Comparison of ENCODE assay signal across 1 cellular context in the genomic region with DNA sequence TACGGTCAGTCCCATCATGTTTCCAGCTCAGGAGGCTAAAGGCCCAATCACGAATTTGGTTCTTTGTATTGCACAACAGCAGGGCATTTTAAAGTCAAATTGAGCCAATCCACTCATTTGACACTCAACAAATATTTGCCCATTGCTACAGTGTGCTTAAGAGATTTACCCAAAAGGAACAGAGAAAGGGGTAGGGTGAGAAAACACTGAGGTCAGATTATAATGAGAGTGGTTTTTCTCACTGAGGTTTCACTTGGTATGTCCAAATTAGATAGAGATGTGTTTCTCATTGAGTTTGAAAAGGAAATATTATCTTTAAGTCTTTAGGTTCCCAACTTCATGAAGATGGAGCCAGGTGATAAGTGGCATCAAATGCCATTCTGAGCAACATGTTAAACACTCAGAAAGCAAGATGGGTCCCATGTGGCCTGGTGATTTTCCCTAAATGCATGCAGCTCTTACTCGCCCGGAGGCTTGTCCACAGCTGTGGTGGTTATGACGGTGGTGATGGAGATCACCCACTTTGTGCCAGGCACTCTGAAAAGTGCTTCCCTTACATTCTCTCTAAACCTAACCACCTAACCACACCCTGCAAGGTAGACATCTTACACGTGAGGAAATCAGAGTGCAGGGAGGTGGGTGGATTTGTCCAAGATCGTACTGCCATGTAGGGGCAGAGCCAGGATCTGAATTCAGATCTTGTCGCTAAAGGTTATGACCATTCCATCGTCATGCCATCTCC.
TF ChIP-seq lines count a peak whose summit lies in the region.

No MANE protein-coding gene starts in this region.

TF ChIP-seq in HepG2, 621 proteins besides CTCF, POLR2A, EP300 and RAD21 (continued from another document and continues in another):
- TF ChIP-seq, protein P1, sequence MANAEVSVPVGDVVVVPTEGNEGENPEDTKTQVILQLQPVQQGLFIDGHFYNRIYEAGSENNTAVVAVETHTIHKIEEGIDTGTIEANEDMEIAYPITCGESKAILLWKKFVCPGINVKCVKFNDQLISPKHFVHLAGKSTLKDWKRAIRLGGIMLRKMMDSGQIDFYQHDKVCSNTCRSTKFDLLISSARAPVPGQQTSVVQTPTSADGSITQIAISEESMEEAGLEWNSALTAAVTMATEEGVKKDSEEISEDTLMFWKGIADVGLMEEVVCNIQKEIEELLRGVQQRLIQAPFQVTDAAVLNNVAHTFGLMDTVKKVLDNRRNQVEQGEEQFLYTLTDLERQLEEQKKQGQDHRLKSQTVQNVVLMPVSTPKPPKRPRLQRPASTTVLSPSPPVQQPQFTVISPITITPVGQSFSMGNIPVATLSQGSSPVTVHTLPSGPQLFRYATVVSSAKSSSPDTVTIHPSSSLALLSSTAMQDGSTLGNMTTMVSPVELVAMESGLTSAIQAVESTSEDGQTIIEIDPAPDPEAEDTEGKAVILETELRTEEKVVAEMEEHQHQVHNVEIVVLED (CRISPR knock-in tag; IDR thresholded peaks at IDR 0.05; ENCODE audit: borderline replicate concordance) = no peak; the same call in 1 of the 2 replicates
- peak; percentile 89 for TF ChIP-seq BCL6 (CRISPR knock-in tag; IDR thresholded peaks at IDR 0.05)
- TF ChIP-seq ZKSCAN8 (CRISPR knock-in tag; IDR thresholded peaks at IDR 0.05; ENCODE audit: borderline replicate concordance) = 0 out of 2 replicates have a peak, but pooled peaks have one; percentile 42
- TF ChIP-seq KLF16 (CRISPR knock-in tag; IDR thresholded peaks at IDR 0.05) = peak in 1 of 2 experiments; percentile 64; a peak in 1 of 4 replicates
- TF ChIP-seq SOX6 (IDR thresholded peaks at IDR 0.05) = no peak
- peak; percentile 92 for TF ChIP-seq SOX6 (CRISPR knock-in tag; IDR thresholded peaks at IDR 0.05)
- peak; percentile 86 for TF ChIP-seq RARA (CRISPR knock-in tag; IDR thresholded peaks at IDR 0.05)
- TF ChIP-seq ZNF44 (CRISPR knock-in tag; IDR thresholded peaks at IDR 0.05) = 0 out of 2 replicates have a peak, but pooled peaks have one; percentile 44
- TF ChIP-seq ZNF124 (CRISPR knock-in tag; IDR thresholded peaks at IDR 0.05) = peak; percentile 77; the same call in 1 of the 2 replicates
- TF ChIP-seq, protein P2, sequence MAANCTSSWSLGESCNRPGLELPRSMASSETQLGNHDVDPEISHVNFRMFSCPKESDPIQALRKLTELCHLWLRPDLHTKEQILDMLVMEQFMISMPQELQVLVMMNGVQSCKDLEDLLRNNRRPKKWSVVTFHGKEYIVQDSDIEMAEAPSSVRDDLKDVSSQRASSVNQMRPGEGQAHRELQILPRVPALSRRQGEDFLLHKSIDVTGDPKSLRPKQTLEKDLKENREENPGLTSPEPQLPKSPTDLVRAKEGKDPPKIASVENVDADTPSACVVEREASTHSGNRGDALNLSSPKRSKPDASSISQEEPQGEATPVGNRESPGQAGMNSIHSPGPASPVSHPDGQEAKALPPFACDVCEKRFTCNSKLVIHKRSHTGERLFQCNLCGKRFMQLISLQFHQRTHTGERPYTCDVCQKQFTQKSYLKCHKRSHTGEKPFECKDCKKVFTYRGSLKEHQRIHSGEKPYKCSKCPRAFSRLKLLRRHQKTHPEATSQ (CRISPR knock-in tag; IDR thresholded peaks at IDR 0.05; ENCODE audit: borderline replicate concordance) = 0 out of 2 replicates have a peak, but pooled peaks have one; percentile 29
- TF ChIP-seq POLR2G (IDR thresholded peaks at IDR 0.05; ENCODE audit: low read depth, low read length) = peak; percentile 16; the same call in 1 of the 2 replicates
- TF ChIP-seq, protein P3, sequence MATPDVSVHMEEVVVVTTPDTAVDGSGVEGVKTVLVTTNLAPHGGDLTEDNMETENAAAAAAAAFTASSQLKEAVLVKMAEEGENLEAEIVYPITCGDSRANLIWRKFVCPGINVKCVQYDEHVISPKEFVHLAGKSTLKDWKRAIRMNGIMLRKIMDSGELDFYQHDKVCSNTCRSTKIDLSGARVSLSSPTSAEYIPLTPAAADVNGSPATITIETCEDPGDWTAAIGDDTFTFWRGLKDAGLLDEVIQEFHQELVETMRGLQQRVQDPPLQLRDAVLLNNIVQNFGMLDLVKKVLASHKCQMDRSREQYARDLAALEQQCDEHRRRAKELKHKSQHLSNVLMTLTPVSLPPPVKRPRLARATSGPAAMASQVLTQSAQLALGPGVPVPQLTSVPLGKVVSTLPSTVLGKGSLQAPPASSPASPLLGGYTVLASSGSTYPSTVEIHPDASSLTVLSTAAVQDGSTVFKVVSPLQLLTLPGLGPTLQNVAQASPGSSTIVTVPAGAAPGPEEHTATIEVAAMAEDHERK (CRISPR knock-in tag; IDR thresholded peaks at IDR 0.05; ENCODE audit: low read depth) = no peak
- TF ChIP-seq, protein P4, sequence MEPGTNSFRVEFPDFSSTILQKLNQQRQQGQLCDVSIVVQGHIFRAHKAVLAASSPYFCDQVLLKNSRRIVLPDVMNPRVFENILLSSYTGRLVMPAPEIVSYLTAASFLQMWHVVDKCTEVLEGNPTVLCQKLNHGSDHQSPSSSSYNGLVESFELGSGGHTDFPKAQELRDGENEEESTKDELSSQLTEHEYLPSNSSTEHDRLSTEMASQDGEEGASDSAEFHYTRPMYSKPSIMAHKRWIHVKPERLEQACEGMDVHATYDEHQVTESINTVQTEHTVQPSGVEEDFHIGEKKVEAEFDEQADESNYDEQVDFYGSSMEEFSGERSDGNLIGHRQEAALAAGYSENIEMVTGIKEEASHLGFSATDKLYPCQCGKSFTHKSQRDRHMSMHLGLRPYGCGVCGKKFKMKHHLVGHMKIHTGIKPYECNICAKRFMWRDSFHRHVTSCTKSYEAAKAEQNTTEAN (CRISPR knock-in tag; conservative IDR thresholded peaks at IDR 0.05) = no peak
- no peak for TF ChIP-seq MAFF (IDR thresholded peaks at IDR 0.05; ENCODE audit: low read depth, low read length)
- TF ChIP-seq, protein P5, sequence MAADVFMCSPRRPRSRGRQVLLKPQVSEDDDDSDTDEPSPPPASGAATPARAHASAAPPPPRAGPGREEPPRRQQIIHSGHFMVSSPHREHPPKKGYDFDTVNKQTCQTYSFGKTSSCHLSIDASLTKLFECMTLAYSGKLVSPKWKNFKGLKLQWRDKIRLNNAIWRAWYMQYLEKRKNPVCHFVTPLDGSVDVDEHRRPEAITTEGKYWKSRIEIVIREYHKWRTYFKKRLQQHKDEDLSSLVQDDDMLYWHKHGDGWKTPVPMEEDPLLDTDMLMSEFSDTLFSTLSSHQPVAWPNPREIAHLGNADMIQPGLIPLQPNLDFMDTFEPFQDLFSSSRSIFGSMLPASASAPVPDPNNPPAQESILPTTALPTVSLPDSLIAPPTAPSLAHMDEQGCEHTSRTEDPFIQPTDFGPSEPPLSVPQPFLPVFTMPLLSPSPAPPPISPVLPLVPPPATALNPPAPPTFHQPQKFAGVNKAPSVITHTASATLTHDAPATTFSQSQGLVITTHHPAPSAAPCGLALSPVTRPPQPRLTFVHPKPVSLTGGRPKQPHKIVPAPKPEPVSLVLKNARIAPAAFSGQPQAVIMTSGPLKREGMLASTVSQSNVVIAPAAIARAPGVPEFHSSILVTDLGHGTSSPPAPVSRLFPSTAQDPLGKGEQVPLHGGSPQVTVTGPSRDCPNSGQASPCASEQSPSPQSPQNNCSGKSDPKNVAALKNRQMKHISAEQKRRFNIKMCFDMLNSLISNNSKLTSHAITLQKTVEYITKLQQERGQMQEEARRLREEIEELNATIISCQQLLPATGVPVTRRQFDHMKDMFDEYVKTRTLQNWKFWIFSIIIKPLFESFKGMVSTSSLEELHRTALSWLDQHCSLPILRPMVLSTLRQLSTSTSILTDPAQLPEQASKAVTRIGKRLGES (CRISPR knock-in tag; IDR thresholded peaks at IDR 0.05; ENCODE audit: borderline replicate concordance) = 0 out of 2 replicates have a peak, but pooled peaks have one; percentile 45
- TF ChIP-seq FOXJ3 (CRISPR knock-in tag; IDR thresholded peaks at IDR 0.05; ENCODE audit: borderline replicate concordance) = peak; percentile 89; the same call in 1 of the 2 replicates
- peak; percentile 64; the same call in 1 of the 2 replicates for TF ChIP-seq ZSCAN9 (CRISPR knock-in tag; IDR thresholded peaks at IDR 0.05; ENCODE audit: borderline replicate concordance)
- TF ChIP-seq KDM4B (CRISPR knock-in tag; IDR thresholded peaks at IDR 0.05) = 0 out of 2 replicates have a peak, but pooled peaks have one; percentile 43
- TF ChIP-seq ZSCAN31 (CRISPR knock-in tag; IDR thresholded peaks at IDR 0.05; ENCODE audit: low read depth) = peak; percentile 67; the same call in 1 of the 2 replicates
- 0 out of 2 replicates have a peak, but pooled peaks have one; percentile 16 for TF ChIP-seq FOXK1 (CRISPR knock-in tag; IDR thresholded peaks at IDR 0.05; ENCODE audit: borderline replicate concordance, low read depth)
- TF ChIP-seq, protein P6, sequence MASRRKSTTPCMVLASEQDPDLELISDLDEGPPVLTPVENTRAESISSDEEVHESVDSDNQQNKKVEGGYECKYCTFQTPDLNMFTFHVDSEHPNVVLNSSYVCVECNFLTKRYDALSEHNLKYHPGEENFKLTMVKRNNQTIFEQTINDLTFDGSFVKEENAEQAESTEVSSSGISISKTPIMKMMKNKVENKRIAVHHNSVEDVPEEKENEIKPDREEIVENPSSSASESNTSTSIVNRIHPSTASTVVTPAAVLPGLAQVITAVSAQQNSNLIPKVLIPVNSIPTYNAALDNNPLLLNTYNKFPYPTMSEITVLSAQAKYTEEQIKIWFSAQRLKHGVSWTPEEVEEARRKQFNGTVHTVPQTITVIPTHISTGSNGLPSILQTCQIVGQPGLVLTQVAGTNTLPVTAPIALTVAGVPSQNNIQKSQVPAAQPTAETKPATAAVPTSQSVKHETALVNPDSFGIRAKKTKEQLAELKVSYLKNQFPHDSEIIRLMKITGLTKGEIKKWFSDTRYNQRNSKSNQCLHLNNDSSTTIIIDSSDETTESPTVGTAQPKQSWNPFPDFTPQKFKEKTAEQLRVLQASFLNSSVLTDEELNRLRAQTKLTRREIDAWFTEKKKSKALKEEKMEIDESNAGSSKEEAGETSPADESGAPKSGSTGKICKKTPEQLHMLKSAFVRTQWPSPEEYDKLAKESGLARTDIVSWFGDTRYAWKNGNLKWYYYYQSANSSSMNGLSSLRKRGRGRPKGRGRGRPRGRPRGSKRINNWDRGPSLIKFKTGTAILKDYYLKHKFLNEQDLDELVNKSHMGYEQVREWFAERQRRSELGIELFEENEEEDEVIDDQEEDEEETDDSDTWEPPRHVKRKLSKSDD (CRISPR knock-in tag; IDR thresholded peaks at IDR 0.05; ENCODE audit: low read depth) = peak; percentile 30; the same call in 1 of the 2 replicates
- TF ChIP-seq, protein P7, sequence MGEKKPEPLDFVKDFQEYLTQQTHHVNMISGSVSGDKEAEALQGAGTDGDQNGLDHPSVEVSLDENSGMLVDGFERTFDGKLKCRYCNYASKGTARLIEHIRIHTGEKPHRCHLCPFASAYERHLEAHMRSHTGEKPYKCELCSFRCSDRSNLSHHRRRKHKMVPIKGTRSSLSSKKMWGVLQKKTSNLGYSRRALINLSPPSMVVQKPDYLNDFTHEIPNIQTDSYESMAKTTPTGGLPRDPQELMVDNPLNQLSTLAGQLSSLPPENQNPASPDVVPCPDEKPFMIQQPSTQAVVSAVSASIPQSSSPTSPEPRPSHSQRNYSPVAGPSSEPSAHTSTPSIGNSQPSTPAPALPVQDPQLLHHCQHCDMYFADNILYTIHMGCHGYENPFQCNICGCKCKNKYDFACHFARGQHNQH (CRISPR knock-in tag; IDR thresholded peaks at IDR 0.05) = peak; percentile 45; the same call in 1 of the 2 replicates
- TF ChIP-seq, protein P8, sequence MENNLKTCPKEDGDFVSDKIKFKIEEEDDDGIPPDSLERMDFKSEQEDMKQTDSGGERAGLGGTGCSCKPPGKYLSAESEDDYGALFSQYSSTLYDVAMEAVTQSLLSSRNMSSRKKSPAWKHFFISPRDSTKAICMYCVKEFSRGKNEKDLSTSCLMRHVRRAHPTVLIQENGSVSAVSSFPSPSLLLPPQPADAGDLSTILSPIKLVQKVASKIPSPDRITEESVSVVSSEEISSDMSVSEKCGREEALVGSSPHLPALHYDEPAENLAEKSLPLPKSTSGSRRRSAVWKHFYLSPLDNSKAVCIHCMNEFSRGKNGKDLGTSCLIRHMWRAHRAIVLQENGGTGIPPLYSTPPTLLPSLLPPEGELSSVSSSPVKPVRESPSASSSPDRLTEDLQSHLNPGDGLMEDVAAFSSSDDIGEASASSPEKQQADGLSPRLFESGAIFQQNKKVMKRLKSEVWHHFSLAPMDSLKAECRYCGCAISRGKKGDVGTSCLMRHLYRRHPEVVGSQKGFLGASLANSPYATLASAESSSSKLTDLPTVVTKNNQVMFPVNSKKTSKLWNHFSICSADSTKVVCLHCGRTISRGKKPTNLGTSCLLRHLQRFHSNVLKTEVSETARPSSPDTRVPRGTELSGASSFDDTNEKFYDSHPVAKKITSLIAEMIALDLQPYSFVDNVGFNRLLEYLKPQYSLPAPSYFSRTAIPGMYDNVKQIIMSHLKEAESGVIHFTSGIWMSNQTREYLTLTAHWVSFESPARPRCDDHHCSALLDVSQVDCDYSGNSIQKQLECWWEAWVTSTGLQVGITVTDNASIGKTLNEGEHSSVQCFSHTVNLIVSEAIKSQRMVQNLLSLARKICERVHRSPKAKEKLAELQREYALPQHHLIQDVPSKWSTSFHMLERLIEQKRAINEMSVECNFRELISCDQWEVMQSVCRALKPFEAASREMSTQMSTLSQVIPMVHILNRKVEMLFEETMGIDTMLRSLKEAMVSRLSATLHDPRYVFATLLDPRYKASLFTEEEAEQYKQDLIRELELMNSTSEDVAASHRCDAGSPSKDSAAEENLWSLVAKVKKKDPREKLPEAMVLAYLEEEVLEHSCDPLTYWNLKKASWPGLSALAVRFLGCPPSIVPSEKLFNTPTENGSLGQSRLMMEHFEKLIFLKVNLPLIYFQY (CRISPR knock-in tag; IDR thresholded peaks at IDR 0.05; ENCODE audit: borderline replicate concordance) = 0 out of 2 replicates have a peak, but pooled peaks have one; percentile 53
- TF ChIP-seq, protein P9, sequence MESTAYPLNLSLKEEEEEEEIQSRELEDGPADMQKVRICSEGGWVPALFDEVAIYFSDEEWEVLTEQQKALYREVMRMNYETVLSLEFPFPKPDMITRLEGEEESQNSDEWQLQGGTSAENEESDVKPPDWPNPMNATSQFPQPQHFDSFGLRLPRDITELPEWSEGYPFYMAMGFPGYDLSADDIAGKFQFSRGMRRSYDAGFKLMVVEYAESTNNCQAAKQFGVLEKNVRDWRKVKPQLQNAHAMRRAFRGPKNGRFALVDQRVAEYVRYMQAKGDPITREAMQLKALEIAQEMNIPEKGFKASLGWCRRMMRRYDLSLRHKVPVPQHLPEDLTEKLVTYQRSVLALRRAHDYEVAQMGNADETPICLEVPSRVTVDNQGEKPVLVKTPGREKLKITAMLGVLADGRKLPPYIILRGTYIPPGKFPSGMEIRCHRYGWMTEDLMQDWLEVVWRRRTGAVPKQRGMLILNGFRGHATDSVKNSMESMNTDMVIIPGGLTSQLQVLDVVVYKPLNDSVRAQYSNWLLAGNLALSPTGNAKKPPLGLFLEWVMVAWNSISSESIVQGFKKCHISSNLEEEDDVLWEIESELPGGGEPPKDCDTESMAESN (CRISPR knock-in tag; conservative IDR thresholded peaks at IDR 0.05) = 0 out of 2 replicates have a peak, but pooled peaks have one; percentile 21
- TF ChIP-seq, protein P10, sequence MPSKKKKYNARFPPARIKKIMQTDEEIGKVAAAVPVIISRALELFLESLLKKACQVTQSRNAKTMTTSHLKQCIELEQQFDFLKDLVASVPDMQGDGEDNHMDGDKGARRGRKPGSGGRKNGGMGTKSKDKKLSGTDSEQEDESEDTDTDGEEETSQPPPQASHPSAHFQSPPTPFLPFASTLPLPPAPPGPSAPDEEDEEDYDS (CRISPR knock-in tag; IDR thresholded peaks at IDR 0.05) = peak; percentile 44
- TF ChIP-seq KDM3A (CRISPR knock-in tag; IDR thresholded peaks at IDR 0.05; ENCODE audit: low read depth) = peak; percentile 50; the same call in 1 of the 2 replicates
- TF ChIP-seq FOXA1 (IDR thresholded peaks at IDR 0.05) = no peak
- peak; percentile 88 for TF ChIP-seq FOXA1 (CRISPR knock-in tag; IDR thresholded peaks at IDR 0.05)
- TF ChIP-seq SUZ12 (IDR thresholded peaks at IDR 0.05; ENCODE audit: low read depth, low read length) = no peak
- TF ChIP-seq RFX3 (CRISPR knock-in tag; IDR thresholded peaks at IDR 0.05) = no peak
- TF ChIP-seq ZNF614 (CRISPR knock-in tag; IDR thresholded peaks at IDR 0.05; ENCODE audit: borderline replicate concordance) = peak; percentile 44; the same call in 1 of the 2 replicates
- TF ChIP-seq SPEN (CRISPR knock-in tag; IDR thresholded peaks at IDR 0.05; ENCODE audit: low read depth) = peak; percentile 47; the same call in 1 of the 2 replicates
